ENCODE assay signal across 11 cellular contexts in genomic region chr15:77025941-77026411, GRCh38. TPM values are rescaled to one million over a fixed set of nuclear protein-coding genes. Genes with fewer than 3 reads are reported as not detected.
DNase-seq lines count a peak whose midpoint lies in the region; ATAC-seq lines count a peak whose summit lies in the region.
"Had no signal": no experiment of that assay in that cellular context is flagged by ENCODE, and none has a peak within 500 bp of the region (broad histone marks: within the 10 kb centered on the region; RNA-seq: fewer than 3 reads in every experiment).

No MANE protein-coding gene starts in this region.

- peaks cover 79% of the 10 kb centered on the region for H3K4me1 Mint-ChIP-seq in activated CD8-positive, alpha-beta T cell treated with anti-CD3 and anti-CD28 coated beads, Interleukin-2, amount 10 ng/mL, durations not matched to agents 7 days and 5 days (ENCODE audit: low read depth)

- peaks cover 73% of the 10 kb centered on the region for H3K36me3 Mint-ChIP-seq in activated CD8-positive, alpha-beta T cell treated with anti-CD3 and anti-CD28 coated beads, Interleukin-2, amount 10 ng/mL, durations not matched to agents 7 days and 5 days (ENCODE audit: low read depth)

- DNase-seq in activated T-cell treated with anti-CD3 and anti-CD28 coated beads, Interleukin-2, amount 50 U/mL, for 1 hour: peak; percentile 16
- DNase-seq in activated T-cell treated with anti-CD3 and anti-CD28 coated beads for 4 hours: no peak
- DNase-seq in activated CD8-positive, alpha-beta T cell treated with anti-CD3 and anti-CD28 coated beads, Interleukin-2, amount 10 ng/mL, durations not matched to agents 7 days and 5 days: no peak
- DNase-seq in ecto neural progenitor cell (ENCODE audit: low spot score): peak; percentile 43
- DNase-seq in stimulated activated CD8-positive, alpha-beta memory T cell treated with anti-CD3 and anti-CD28 coated beads, Interleukin-4, amount 100 ng/mL, for 48 hours: peak; percentile 19
- no peak for DNase-seq in dedifferentiated amniotic fluid mesenchymal stem cell (ENCODE audit: extremely low spot score)
- DNase-seq: effector CD8-positive, alpha-beta T cell; NCI-H524 treated with DMSO at 0.1 percent for 48 hours; SHP77 treated with DMSO at 0.1 percent for 48 hours had no signal

- H3K27ac Mint-ChIP-seq in activated CD8-positive, alpha-beta T cell treated with anti-CD3 and anti-CD28 coated beads, Interleukin-2, amount 10 ng/mL, durations not matched to agents 7 days and 5 days: peak overlapping the region; percentile 82

- CTCF ChIA-PET in activated CD8-positive, alpha-beta T cell treated with anti-CD3 and anti-CD28 coated beads, Interleukin-2, amount 10 ng/mL, durations not matched to agents 7 days and 5 days (lab: Charles Lee): interaction anchor here (0.5 to 4.9 kb wide), 3 partner anchors 30 to 54 kb away, joined by 3 to 58 read pairs (median 9); partner anchors contain the start of gene PSTPIP1

- ATAC-seq in activated CD8-positive, alpha-beta T cell treated with anti-CD3 and anti-CD28 coated beads, Interleukin-2, amount 10 ng/mL, durations not matched to agents 7 days and 5 days: no peak
- ATAC-seq in GM18519 (IDR thresholded peaks at IDR 0.05; ENCODE audit: low FRiP score, unreplicated experiment): no peak
- ATAC-seq in HG03432 (IDR thresholded peaks at IDR 0.05; ENCODE audit: unreplicated experiment): no peak

- H3K27me3 Mint-ChIP-seq in activated CD8-positive, alpha-beta T cell treated with anti-CD3 and anti-CD28 coated beads, Interleukin-2, amount 10 ng/mL, durations not matched to agents 7 days and 5 days (ENCODE audit: low read depth): no peaks in the 10 kb centered on the region

- H3K4me3 Mint-ChIP-seq in activated CD8-positive, alpha-beta T cell treated with anti-CD3 and anti-CD28 coated beads, Interleukin-2, amount 10 ng/mL, durations not matched to agents 7 days and 5 days: no peak overlapping the region

- POLR2A ChIA-PET in activated CD8-positive, alpha-beta T cell treated with anti-CD3 and anti-CD28 coated beads, Interleukin-2, amount 10 ng/mL, durations not matched to agents 7 days and 5 days (lab: Charles Lee): no interaction called here

- H3K9me3 Mint-ChIP-seq in activated CD8-positive, alpha-beta T cell treated with anti-CD3 and anti-CD28 coated beads, Interleukin-2, amount 10 ng/mL, durations not matched to agents 7 days and 5 days (ENCODE audit: insufficient read depth): no peaks in the 10 kb centered on the region

RNA-seq across cellular contexts. Expression of gene PSTPIP1, which starts 31.1 kb away (rescaled TPM):
- total RNA-seq in activated CD8-positive, alpha-beta T cell treated with anti-CD3 and anti-CD28 coated beads, Interleukin-2, amount 10 ng/mL, durations not matched to agents 7 days and 5 days: 100 to 1,000 TPM; 208 to 212 TPM

RNA-seq across cellular contexts. Expression of gene TSPAN3, which starts 44.9 kb away (rescaled TPM):
- 10 to 100 TPM; 17.4 to 18.4 TPM for total RNA-seq in activated CD8-positive, alpha-beta T cell treated with anti-CD3 and anti-CD28 coated beads, Interleukin-2, amount 10 ng/mL, durations not matched to agents 7 days and 5 days

Comparison
In these comparisons a context has a peak if more than half of its experiments do, and no peak if none do; other contexts are left out.
1. DNase-seq: peak in activated T-cell treated with anti-CD3 and anti-CD28 coated beads, Interleukin-2, amount 50 U/mL, for 1 hour (single experiment), ecto neural progenitor cell (single experiment) and stimulated activated CD8-positive, alpha-beta memory T cell treated with anti-CD3 and anti-CD28 coated beads, Interleukin-4, amount 100 ng/mL, for 48 hours (single experiment); none in activated T-cell treated with anti-CD3 and anti-CD28 coated beads for 4 hours (single experiment), activated CD8-positive, alpha-beta T cell treated with anti-CD3 and anti-CD28 coated beads, Interleukin-2, amount 10 ng/mL, durations not matched to agents 7 days and 5 days (single experiment) and dedifferentiated amniotic fluid mesenchymal stem cell (single experiment).